ENCODE assay signal across 10 cellular contexts in the genomic region with DNA sequence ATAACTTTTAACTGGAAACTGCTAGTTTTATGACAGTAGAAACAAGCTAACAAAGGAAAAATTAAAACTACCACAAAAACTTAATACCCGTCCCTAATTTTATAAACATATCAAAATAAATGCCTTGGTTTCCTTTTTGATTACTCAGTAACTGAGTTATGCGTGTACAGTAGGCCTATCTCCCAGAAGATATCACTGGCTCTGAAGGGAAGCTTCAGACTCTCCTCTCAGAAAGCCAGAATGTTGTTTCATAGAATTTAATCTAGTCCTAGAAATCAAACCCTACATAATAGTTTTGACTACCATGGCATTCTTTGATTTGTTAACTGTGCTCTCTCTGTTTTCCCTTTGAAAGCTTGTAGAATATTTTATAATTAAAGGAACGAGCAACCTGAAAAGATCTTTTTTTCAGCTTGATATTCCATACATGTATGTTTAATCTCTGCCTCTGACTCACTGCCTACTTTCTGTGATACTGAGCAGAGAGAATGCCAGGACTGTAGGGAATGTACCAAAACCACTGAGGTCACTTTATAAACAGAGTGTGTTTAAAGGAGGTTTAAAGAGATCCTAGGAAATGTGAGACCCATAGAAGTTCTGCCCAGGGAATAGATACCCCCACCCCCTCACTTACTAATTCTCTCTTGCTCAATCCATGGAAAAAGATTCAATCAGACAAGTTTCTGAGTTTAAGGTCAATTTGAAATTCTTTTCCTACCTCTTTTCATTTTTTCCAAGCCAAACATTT.
DNase-seq lines count a peak whose midpoint lies in the region; ATAC-seq and TF ChIP-seq lines count a peak whose summit lies in the region.
"Had no signal": no experiment of that assay in that cellular context is flagged by ENCODE, and none has a peak within 500 bp of the region (broad histone marks: within the 10 kb centered on the region; RNA-seq: fewer than 3 reads in every experiment).

No MANE protein-coding gene starts in this region.

- no peaks in the 10 kb centered on the region for H3K27me3 Mint-ChIP-seq in activated T-helper 2 cell treated with anti-CD3 and anti-CD28 coated beads, Interferon-gamma antibody, Interleukin-2, Interleukin-4, amounts not matched to agents 10 μg/mL and 5 μg/mL and 100 μg/mL, durations not matched to agents 14 hours and 24 hours and 36 hours (ENCODE audit: low read depth)
- H3K27me3 Mint-ChIP-seq: central memory CD8-positive, alpha-beta T cell had no signal

- no peaks in the 10 kb centered on the region for H3K36me3 ChIP-seq in esophagus muscularis mucosa
- no peaks in the 10 kb centered on the region for H3K36me3 ChIP-seq in muscle layer of duodenum (ENCODE audit: control insufficient read depth in 1 of 2, insufficient read depth in 2 of 2, low read length in 2 of 2)
- no peaks in the 10 kb centered on the region for H3K36me3 ChIP-seq in Karpas-422 (ENCODE audit: insufficient read depth, low read length)

- 30% methylated on average over 3 of the region's 3 CpGs for WGBS in esophagus muscularis mucosa

- H3K4me1 Mint-ChIP-seq in activated T-helper 2 cell treated with anti-CD3 and anti-CD28 coated beads, Interferon-gamma antibody, Interleukin-2, Interleukin-4, amounts not matched to agents 10 μg/mL and 5 μg/mL and 100 μg/mL, durations not matched to agents 14 hours and 24 hours and 36 hours (ENCODE audit: low read depth), result no peaks in the 10 kb centered on the region
- H3K4me1 Mint-ChIP-seq: central memory CD8-positive, alpha-beta T cell had no signal

- POLR2A ChIA-PET in AG04449 (lab: Yijun Ruan, JAX), result interaction anchor here (0.6 to 1.3 kb wide), 3 partner anchors 11 to 1287 kb away, joined by 3 to 7 read pairs (median 4); a partner anchor contains a TSS

- CTCF ChIA-PET in AG04449 (lab: Yijun Ruan, JAX), result interaction anchor here (1.2 kb wide), 1 partner anchor 12 kb away, joined by 5 read pairs; no protein-coding TSS in a partner anchor

- intact Hi-C loops in esophagus muscularis mucosa (cut with DNase I), result no loop called here
- intact Hi-C loops in activated T-helper 2 cell treated with anti-CD3 and anti-CD28 coated beads, Interferon-gamma antibody, Interleukin-2, Interleukin-4, amounts not matched to agents 10 μg/mL and 5 μg/mL and 100 μg/mL, durations not matched to agents 14 hours and 24 hours and 36 hours (cut with micrococcal nuclease), result no loop called here

- H3K4me3 Mint-ChIP-seq in activated T-helper 2 cell treated with anti-CD3 and anti-CD28 coated beads, Interferon-gamma antibody, Interleukin-2, Interleukin-4, amounts not matched to agents 10 μg/mL and 5 μg/mL and 100 μg/mL, durations not matched to agents 14 hours and 24 hours and 36 hours (ENCODE audit: low read depth), result no peak overlapping the region
- H3K4me3 Mint-ChIP-seq: central memory CD8-positive, alpha-beta T cell had no signal

- H3K27me3 ChIP-seq in esophagus muscularis mucosa (no peaks in the 10 kb centered on the region), muscle layer of duodenum (ENCODE audit: low read depth, low read length) (no peaks in the 10 kb centered on the region), Karpas-422 (ENCODE audit: low read length) (no peaks in the 10 kb centered on the region)

- H3K27ac Mint-ChIP-seq in activated T-helper 2 cell treated with anti-CD3 and anti-CD28 coated beads, Interferon-gamma antibody, Interleukin-2, Interleukin-4, amounts not matched to agents 10 μg/mL and 5 μg/mL and 100 μg/mL, durations not matched to agents 14 hours and 24 hours and 36 hours, result no peak overlapping the region

- H3K4me1 ChIP-seq in esophagus muscularis mucosa (peaks cover 20 to 57% (median 37%) of the 10 kb centered on the region in 4 donors), muscle layer of duodenum (ENCODE audit: control insufficient read depth in 1 of 2, insufficient read depth in 2 of 2, low read length in 2 of 2) (peaks cover 0 to 23% of the 10 kb centered on the region in 2 donors), Karpas-422 (ENCODE audit: low read length) (no peaks in the 10 kb centered on the region)

- no peaks in the 10 kb centered on the region for H3K9me2 ChIP-seq in Karpas-422 (replicated peaks; ENCODE audit: insufficient read depth, low read length)

- no peak overlapping the region for H3K9ac ChIP-seq in Karpas-422 (ENCODE audit: low read length)

- no peak overlapping the region for H3K4me2 ChIP-seq in Karpas-422 (ENCODE audit: low read depth, low read length, poor library complexity, severe bottlenecking)

- H3K9me3 ChIP-seq in esophagus muscularis mucosa (no peaks in the 10 kb centered on the region), muscle layer of duodenum (ENCODE audit: control insufficient read depth in 1 of 2, low read length in 2 of 2) (no peaks in the 10 kb centered on the region), Karpas-422 (ENCODE audit: low read length) (no peaks in the 10 kb centered on the region)

- no peaks in the 10 kb centered on the region for H3K9me3 Mint-ChIP-seq in activated T-helper 2 cell treated with anti-CD3 and anti-CD28 coated beads, Interferon-gamma antibody, Interleukin-2, Interleukin-4, amounts not matched to agents 10 μg/mL and 5 μg/mL and 100 μg/mL, durations not matched to agents 14 hours and 24 hours and 36 hours

- peak; percentile 98 for DNase-seq in AG04449 (ENCODE audit: low read depth, low spot score)
- peak; percentile 97 for DNase-seq in NCI-H226
- no peak for DNase-seq in esophagus muscularis mucosa (ENCODE audit: extremely low spot score)
- no peak for DNase-seq in activated T-helper 2 cell treated with anti-CD3 and anti-CD28 coated beads, Interferon-gamma antibody, Interleukin-2, Interleukin-4, amounts not matched to agents 10 μg/mL and 5 μg/mL and 100 μg/mL, durations not matched to agents 14 hours and 24 hours and 36 hours (ENCODE audit: low spot score)
- DNase-seq in Karpas-422, result no peak
- no peak for DNase-seq in putamen (ENCODE audit: low spot score)

- H3K4me3 ChIP-seq in AG04449 (ENCODE audit: low read depth, low read length) (no peak overlapping the region), esophagus muscularis mucosa (peak overlapping the region in 1 of 4 donors; percentile 1), muscle layer of duodenum (ENCODE audit: low read depth in 1 of 2, low read length in 2 of 2) (no peak overlapping the region), Karpas-422 (ENCODE audit: low read length) (no peak overlapping the region)

- TF ChIP-seq POLR2A in esophagus muscularis mucosa (IDR thresholded peaks at IDR 0.05; ENCODE audit: low read depth), result no peak

- TF ChIP-seq EP300 in esophagus muscularis mucosa (IDR thresholded peaks at IDR 0.05), result no peak

- no peaks in the 10 kb centered on the region for H3K36me3 Mint-ChIP-seq in activated T-helper 2 cell treated with anti-CD3 and anti-CD28 coated beads, Interferon-gamma antibody, Interleukin-2, Interleukin-4, amounts not matched to agents 10 μg/mL and 5 μg/mL and 100 μg/mL, durations not matched to agents 14 hours and 24 hours and 36 hours (ENCODE audit: low read depth)

- no peak for ATAC-seq in HG02571 (IDR thresholded peaks at IDR 0.05; ENCODE audit: unreplicated experiment)

- H3K27ac ChIP-seq in esophagus muscularis mucosa (replicated peaks in 1 of 4) (peak overlapping the region; percentile 65 to 76 (median 74)), muscle layer of duodenum (ENCODE audit: low read length) (peak overlapping the region; percentile 82), Karpas-422 (ENCODE audit: low read length) (no peak overlapping the region)
- H3K27ac ChIP-seq: C4-2B had no signal

- H2AFZ ChIP-seq in Karpas-422 (ENCODE audit: low read length), result no peak overlapping the region

- no peaks in the 10 kb centered on the region for H3K79me2 ChIP-seq in Karpas-422 (ENCODE audit: low read length)

- H4K20me1 ChIP-seq in Karpas-422 (ENCODE audit: insufficient read depth, low read depth, low read length), result no peaks in the 10 kb centered on the region

- TF ChIP-seq CTCF in AG04449 (IDR thresholded peaks at IDR 0.05; ENCODE audit: insufficient read depth, low read length, missing control alignments), result no peak
- TF ChIP-seq CTCF in esophagus muscularis mucosa (IDR thresholded peaks at IDR 0.05), result no peak

Comparison
In these comparisons a context has a peak if more than half of its experiments do, and no peak if none do; other contexts are left out.
1. DNase-seq: peak in AG04449 (single experiment) and NCI-H226 (single experiment); none in esophagus muscularis mucosa (single experiment), activated T-helper 2 cell treated with anti-CD3 and anti-CD28 coated beads, Interferon-gamma antibody, Interleukin-2, Interleukin-4, amounts not matched to agents 10 μg/mL and 5 μg/mL and 100 μg/mL, durations not matched to agents 14 hours and 24 hours and 36 hours (single experiment), Karpas-422 (single experiment) and putamen (single experiment).